In the genomic region with DNA sequence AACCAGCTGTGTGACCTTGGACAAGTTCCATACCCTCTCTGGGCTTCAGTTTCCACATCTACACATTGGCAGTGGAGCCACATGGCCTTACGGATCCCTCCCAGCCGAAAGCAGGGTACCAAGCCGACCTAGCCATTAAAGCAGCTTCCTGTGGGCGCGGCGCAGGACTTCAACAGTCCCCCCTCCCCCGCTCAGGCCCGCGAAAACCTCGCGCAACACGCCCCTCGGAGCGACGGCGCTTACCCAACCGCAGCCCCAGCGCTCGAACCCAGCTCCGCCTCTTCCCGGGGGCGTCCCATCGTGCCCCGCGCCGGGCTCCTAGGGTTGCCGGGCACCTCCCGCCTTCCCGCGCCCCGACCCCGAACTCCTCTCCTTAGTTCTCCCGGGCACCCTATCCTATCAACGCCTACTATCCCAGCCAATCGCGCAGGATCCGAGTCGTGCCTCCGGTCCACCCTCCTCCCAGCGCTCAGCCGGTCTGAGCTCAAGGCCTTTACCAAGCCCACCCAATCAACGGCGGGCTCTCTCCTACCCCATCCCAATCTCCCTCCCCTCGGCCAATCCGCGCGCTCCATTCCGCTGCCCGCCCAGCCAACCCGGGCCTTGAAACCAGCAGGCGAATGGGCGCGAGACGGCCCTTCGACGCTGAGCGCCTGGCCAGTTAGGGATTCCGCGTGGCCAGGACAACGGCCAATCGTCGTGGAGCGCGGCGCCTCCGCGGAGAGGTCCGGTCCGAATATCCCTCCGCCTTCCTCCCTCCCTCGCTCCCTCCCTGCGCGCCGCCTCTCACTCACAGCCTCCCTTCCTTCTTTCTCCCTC, we compare ENCODE assay signal across 1 cellular context.
TF ChIP-seq lines count a peak whose summit lies in the region.

A gene (plus strand): TSS at position 767 of the 819 bp plus-strand sequence. CDS start 326 bp downstream, outside the sequence.

TF ChIP-seq in K562, 482 proteins besides CTCF, POLR2A, EP300 and RAD21 (continued from another document and continues in another):
- TF ChIP-seq, protein P1, sequence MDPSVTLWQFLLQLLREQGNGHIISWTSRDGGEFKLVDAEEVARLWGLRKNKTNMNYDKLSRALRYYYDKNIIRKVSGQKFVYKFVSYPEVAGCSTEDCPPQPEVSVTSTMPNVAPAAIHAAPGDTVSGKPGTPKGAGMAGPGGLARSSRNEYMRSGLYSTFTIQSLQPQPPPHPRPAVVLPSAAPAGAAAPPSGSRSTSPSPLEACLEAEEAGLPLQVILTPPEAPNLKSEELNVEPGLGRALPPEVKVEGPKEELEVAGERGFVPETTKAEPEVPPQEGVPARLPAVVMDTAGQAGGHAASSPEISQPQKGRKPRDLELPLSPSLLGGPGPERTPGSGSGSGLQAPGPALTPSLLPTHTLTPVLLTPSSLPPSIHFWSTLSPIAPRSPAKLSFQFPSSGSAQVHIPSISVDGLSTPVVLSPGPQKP (CRISPR knock-in tag; IDR thresholded peaks at IDR 0.05), result no peak
- TF ChIP-seq SMC3 (conservative IDR thresholded peaks at IDR 0.05; ENCODE audit: insufficient read depth, low read depth, low read length) (no peak), RB1 (IDR thresholded peaks at IDR 0.05; ENCODE audit: low read depth) (peak; percentile 93), HLTF (IDR thresholded peaks at IDR 0.05) (no peak; the same call in 1 of the 2 replicates), ZBTB7A (IDR thresholded peaks at IDR 0.05; ENCODE audit: borderline replicate concordance, control insufficient read depth, low read depth, low read length) (peak; percentile 57; the same call in 1 of the 2 replicates), ZSCAN29 (IDR thresholded peaks at IDR 0.05) (no peak), ATF7 (IDR thresholded peaks at IDR 0.05) (peak; percentile 74; the same call in 1 of the 2 replicates), NBN (IDR thresholded peaks at IDR 0.05; ENCODE audit: low read depth) (peak; percentile 67), ETV5 (CRISPR knock-in tag; IDR thresholded peaks at IDR 0.05; ENCODE audit: low read depth) (peak; percentile 79), TFAM (CRISPR knock-in tag; conservative IDR thresholded peaks at IDR 0.05) (no peak), STAT5B (CRISPR knock-in tag; IDR thresholded peaks at IDR 0.05) (no peak), ZNF431 (CRISPR knock-in tag; IDR thresholded peaks at IDR 0.05) (peak; percentile 41; the same call in 1 of the 2 replicates), HMG20B (CRISPR knock-in tag; IDR thresholded peaks at IDR 0.05) (no peak), ILK (tag; IDR thresholded peaks at IDR 0.05; ENCODE audit: borderline replicate concordance, low read depth) (no peak), ELF2 (CRISPR knock-in tag; IDR thresholded peaks at IDR 0.05) (0 out of 2 replicates have a peak, but pooled peaks have one; percentile 57), TBL1XR1 (IDR thresholded peaks at IDR 0.05; ENCODE audit: low read length in 2 of 2) (peak; percentile 40 to 63; a peak in 2 of 4 replicates), ZZZ3 (IDR thresholded peaks at IDR 0.05) (no peak), OTX1 (CRISPR knock-in tag; IDR thresholded peaks at IDR 0.05) (no peak; the same call in none of the 2 replicates), NR2F6 (CRISPR knock-in tag; IDR thresholded peaks at IDR 0.05) (no peak), SREBF1 (IDR thresholded peaks at IDR 0.05; ENCODE audit: borderline replicate concordance, low read depth, low read length) (no peak; the same call in 1 of the 2 replicates), ZNF717 (CRISPR knock-in tag; IDR thresholded peaks at IDR 0.05) (no peak), ZC3H11A (IDR thresholded peaks at IDR 0.05; ENCODE audit: low read depth, low read length) (peak; percentile 54; the same call in 1 of the 2 replicates), MTA3 (IDR thresholded peaks at IDR 0.05; ENCODE audit: borderline replicate concordance) (peak; percentile 74), MCM5 (IDR thresholded peaks at IDR 0.05; ENCODE audit: low read depth) (no peak), SRSF1 (IDR thresholded peaks at IDR 0.05; ENCODE audit: low read depth, low read length) (no peak), ZC3H4 (CRISPR knock-in tag; IDR thresholded peaks at IDR 0.05; ENCODE audit: borderline replicate concordance) (no peak), SAFB (IDR thresholded peaks at IDR 0.05; ENCODE audit: borderline replicate concordance, low read depth, low read length) (no peak; the same call in 1 of the 2 replicates), ZFP1 (CRISPR knock-in tag; IDR thresholded peaks at IDR 0.05) (no peak), CCNT2 (IDR thresholded peaks at IDR 0.05; ENCODE audit: borderline replicate concordance, extremely low read depth, insufficient read length, low read depth, low read length) (peak; percentile 54), ZNF41 (CRISPR knock-in tag; conservative IDR thresholded peaks at IDR 0.05) (no peak), PHF20 (IDR thresholded peaks at IDR 0.05; ENCODE audit: partially characterized antibody) (peak; percentile 67)
- TF ChIP-seq, protein P2, sequence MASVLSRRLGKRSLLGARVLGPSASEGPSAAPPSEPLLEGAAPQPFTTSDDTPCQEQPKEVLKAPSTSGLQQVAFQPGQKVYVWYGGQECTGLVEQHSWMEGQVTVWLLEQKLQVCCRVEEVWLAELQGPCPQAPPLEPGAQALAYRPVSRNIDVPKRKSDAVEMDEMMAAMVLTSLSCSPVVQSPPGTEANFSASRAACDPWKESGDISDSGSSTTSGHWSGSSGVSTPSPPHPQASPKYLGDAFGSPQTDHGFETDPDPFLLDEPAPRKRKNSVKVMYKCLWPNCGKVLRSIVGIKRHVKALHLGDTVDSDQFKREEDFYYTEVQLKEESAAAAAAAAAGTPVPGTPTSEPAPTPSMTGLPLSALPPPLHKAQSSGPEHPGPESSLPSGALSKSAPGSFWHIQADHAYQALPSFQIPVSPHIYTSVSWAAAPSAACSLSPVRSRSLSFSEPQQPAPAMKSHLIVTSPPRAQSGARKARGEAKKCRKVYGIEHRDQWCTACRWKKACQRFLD (CRISPR knock-in tag; IDR thresholded peaks at IDR 0.05), result peak; percentile 98
- TF ChIP-seq, protein P3, sequence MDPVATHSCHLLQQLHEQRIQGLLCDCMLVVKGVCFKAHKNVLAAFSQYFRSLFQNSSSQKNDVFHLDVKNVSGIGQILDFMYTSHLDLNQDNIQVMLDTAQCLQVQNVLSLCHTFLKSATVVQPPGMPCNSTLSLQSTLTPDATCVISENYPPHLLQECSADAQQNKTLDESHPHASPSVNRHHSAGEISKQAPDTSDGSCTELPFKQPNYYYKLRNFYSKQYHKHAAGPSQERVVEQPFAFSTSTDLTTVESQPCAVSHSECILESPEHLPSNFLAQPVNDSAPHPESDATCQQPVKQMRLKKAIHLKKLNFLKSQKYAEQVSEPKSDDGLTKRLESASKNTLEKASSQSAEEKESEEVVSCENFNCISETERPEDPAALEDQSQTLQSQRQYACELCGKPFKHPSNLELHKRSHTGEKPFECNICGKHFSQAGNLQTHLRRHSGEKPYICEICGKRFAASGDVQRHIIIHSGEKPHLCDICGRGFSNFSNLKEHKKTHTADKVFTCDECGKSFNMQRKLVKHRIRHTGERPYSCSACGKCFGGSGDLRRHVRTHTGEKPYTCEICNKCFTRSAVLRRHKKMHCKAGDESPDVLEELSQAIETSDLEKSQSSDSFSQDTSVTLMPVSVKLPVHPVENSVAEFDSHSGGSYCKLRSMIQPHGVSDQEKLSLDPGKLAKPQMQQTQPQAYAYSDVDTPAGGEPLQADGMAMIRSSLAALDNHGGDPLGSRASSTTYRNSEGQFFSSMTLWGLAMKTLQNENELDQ (CRISPR knock-in tag; IDR thresholded peaks at IDR 0.05; ENCODE audit: borderline replicate concordance), result no peak
- TF ChIP-seq, protein P4, sequence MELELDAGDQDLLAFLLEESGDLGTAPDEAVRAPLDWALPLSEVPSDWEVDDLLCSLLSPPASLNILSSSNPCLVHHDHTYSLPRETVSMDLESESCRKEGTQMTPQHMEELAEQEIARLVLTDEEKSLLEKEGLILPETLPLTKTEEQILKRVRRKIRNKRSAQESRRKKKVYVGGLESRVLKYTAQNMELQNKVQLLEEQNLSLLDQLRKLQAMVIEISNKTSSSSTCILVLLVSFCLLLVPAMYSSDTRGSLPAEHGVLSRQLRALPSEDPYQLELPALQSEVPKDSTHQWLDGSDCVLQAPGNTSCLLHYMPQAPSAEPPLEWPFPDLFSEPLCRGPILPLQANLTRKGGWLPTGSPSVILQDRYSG (tag; conservative IDR thresholded peaks at IDR 0.05; ENCODE audit: low read depth), result no peak
- TF ChIP-seq, protein P5, sequence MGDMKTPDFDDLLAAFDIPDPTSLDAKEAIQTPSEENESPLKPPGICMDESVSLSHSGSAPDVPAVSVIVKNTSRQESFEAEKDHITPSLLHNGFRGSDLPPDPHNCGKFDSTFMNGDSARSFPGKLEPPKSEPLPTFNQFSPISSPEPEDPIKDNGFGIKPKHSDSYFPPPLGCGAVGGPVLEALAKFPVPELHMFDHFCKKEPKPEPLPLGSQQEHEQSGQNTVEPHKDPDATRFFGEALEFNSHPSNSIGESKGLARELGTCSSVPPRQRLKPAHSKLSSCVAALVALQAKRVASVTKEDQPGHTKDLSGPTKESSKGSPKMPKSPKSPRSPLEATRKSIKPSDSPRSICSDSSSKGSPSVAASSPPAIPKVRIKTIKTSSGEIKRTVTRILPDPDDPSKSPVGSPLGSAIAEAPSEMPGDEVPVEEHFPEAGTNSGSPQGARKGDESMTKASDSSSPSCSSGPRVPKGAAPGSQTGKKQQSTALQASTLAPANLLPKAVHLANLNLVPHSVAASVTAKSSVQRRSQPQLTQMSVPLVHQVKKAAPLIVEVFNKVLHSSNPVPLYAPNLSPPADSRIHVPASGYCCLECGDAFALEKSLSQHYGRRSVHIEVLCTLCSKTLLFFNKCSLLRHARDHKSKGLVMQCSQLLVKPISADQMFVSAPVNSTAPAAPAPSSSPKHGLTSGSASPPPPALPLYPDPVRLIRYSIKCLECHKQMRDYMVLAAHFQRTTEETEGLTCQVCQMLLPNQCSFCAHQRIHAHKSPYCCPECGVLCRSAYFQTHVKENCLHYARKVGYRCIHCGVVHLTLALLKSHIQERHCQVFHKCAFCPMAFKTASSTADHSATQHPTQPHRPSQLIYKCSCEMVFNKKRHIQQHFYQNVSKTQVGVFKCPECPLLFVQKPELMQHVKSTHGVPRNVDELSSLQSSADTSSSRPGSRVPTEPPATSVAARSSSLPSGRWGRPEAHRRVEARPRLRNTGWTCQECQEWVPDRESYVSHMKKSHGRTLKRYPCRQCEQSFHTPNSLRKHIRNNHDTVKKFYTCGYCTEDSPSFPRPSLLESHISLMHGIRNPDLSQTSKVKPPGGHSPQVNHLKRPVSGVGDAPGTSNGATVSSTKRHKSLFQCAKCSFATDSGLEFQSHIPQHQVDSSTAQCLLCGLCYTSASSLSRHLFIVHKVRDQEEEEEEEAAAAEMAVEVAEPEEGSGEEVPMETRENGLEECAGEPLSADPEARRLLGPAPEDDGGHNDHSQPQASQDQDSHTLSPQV (IDR thresholded peaks at IDR 0.05), result no peak
- TF ChIP-seq, protein P6, sequence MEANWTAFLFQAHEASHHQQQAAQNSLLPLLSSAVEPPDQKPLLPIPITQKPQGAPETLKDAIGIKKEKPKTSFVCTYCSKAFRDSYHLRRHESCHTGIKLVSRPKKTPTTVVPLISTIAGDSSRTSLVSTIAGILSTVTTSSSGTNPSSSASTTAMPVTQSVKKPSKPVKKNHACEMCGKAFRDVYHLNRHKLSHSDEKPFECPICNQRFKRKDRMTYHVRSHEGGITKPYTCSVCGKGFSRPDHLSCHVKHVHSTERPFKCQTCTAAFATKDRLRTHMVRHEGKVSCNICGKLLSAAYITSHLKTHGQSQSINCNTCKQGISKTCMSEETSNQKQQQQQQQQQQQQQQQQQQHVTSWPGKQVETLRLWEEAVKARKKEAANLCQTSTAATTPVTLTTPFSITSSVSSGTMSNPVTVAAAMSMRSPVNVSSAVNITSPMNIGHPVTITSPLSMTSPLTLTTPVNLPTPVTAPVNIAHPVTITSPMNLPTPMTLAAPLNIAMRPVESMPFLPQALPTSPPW (CRISPR knock-in tag; IDR thresholded peaks at IDR 0.05), result peak; percentile 88
- TF ChIP-seq, protein P7, sequence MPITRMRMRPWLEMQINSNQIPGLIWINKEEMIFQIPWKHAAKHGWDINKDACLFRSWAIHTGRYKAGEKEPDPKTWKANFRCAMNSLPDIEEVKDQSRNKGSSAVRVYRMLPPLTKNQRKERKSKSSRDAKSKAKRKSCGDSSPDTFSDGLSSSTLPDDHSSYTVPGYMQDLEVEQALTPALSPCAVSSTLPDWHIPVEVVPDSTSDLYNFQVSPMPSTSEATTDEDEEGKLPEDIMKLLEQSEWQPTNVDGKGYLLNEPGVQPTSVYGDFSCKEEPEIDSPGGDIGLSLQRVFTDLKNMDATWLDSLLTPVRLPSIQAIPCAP (CRISPR knock-in tag; IDR thresholded peaks at IDR 0.05; ENCODE audit: borderline replicate concordance), result no peak
- TF ChIP-seq, protein P8, sequence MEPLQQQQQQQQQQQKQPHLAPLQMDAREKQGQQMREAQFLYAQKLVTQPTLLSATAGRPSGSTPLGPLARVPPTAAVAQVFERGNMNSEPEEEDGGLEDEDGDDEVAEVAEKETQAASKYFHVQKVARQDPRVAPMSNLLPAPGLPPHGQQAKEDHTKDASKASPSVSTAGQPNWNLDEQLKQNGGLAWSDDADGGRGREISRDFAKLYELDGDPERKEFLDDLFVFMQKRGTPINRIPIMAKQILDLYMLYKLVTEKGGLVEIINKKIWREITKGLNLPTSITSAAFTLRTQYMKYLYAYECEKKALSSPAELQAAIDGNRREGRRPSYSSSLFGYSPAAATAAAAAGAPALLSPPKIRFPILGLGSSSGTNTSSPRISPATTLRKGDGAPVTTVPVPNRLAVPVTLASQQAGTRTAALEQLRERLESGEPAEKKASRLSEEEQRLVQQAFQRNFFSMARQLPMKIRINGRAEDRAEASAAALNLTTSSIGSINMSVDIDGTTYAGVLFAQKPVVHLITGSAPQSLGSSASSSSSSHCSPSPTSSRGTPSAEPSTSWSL (CRISPR knock-in tag; IDR thresholded peaks at IDR 0.05; ENCODE audit: borderline replicate concordance), result no peak
- TF ChIP-seq, protein P9, sequence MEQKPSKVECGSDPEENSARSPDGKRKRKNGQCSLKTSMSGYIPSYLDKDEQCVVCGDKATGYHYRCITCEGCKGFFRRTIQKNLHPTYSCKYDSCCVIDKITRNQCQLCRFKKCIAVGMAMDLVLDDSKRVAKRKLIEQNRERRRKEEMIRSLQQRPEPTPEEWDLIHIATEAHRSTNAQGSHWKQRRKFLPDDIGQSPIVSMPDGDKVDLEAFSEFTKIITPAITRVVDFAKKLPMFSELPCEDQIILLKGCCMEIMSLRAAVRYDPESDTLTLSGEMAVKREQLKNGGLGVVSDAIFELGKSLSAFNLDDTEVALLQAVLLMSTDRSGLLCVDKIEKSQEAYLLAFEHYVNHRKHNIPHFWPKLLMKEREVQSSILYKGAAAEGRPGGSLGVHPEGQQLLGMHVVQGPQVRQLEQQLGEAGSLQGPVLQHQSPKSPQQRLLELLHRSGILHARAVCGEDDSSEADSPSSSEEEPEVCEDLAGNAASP (IDR thresholded peaks at IDR 0.05), result no peak
- TF ChIP-seq, protein P10, sequence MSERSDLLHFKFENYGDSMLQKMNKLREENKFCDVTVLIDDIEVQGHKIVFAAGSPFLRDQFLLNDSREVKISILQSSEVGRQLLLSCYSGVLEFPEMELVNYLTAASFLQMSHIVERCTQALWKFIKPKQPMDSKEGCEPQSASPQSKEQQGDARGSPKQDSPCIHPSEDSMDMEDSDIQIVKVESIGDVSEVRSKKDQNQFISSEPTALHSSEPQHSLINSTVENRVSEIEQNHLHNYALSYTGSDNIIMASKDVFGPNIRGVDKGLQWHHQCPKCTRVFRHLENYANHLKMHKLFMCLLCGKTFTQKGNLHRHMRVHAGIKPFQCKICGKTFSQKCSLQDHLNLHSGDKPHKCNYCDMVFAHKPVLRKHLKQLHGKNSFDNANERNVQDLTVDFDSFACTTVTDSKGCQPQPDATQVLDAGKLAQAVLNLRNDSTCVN (CRISPR knock-in tag; IDR thresholded peaks at IDR 0.05), result no peak
